ENCODE assay signal across 9 cellular contexts in genomic region chr16:12459401-12459791, GRCh38.
DNase-seq lines count a peak whose midpoint lies in the region; ATAC-seq and TF ChIP-seq lines count a peak whose summit lies in the region.
"Had no signal": no experiment of that assay in that cellular context is flagged by ENCODE, and none has a peak within 500 bp of the region (broad histone marks: within the 10 kb centered on the region; RNA-seq: fewer than 3 reads in every experiment).

No MANE protein-coding gene starts in this region.

- peaks cover 2% of the 10 kb centered on the region for H3K9me3 Mint-ChIP-seq in activated CD4-positive, alpha-beta T cell treated with anti-CD3 and anti-CD28 coated beads, Interleukin-2, amount 10 ng/mL, durations not matched to agents 7 days and 5 days

- WGBS in right cardiac atrium = 76% methylated on average over 7 of the region's 7 CpGs
- 83 to 87% methylated on average over 7 of the region's 7 CpGs for WGBS in thyroid gland, 2 donors

- H3K4me1 ChIP-seq in right cardiac atrium (ENCODE audit: control insufficient read depth, insufficient read depth, low read length) (no peaks in the 10 kb centered on the region), tibial artery (no peaks in the 10 kb centered on the region), thyroid gland (no peaks in the 10 kb centered on the region)

- H3K9me3 ChIP-seq in right cardiac atrium (ENCODE audit: control insufficient read depth, low read length) = no peaks in the 10 kb centered on the region
- H3K9me3 ChIP-seq in tibial artery = no peaks in the 10 kb centered on the region
- H3K9me3 ChIP-seq in thyroid gland = no peaks in the 10 kb centered on the region

- H3K27me3 ChIP-seq in right cardiac atrium (ENCODE audit: control insufficient read depth, insufficient read depth) = no peaks in the 10 kb centered on the region
- H3K27me3 ChIP-seq in tibial artery = no peaks in the 10 kb centered on the region
- H3K27me3 ChIP-seq in thyroid gland = no peaks in the 10 kb centered on the region

- H3K4me3 ChIP-seq in right cardiac atrium (ENCODE audit: low read length) (no peak overlapping the region), tibial artery (no peak overlapping the region), thyroid gland (replicated peaks in 1 of 3) (no peak overlapping the region)

- POLR2A ChIA-PET in activated CD4-positive, alpha-beta T cell treated with anti-CD3 and anti-CD28 coated beads, Interleukin-2, amount 10 ng/mL, durations not matched to agents 7 days and 5 days (lab: Charles Lee) = no interaction called here
- POLR2A ChIA-PET in HEK293T (lab: Yijun Ruan, JAX) = no interaction called here

- no peak for DNase-seq in activated CD4-positive, alpha-beta T cell treated with anti-CD3 and anti-CD28 coated beads, Interleukin-2, amount 10 ng/mL, durations not matched to agents 7 days and 5 days
- DNase-seq in activated CD4-positive, alpha-beta T cell treated with anti-CD3 and anti-CD28 coated beads, Interleukin-2, amount 50 U/mL, for 1 hour = no peak
- DNase-seq in SIG-M5 (lab: John Stamatoyannopoulos, UW) = peak; percentile 62
- peak; percentile 54 to 81 (median 78) for DNase-seq in right cardiac atrium
- peak; percentile 60 to 76 for DNase-seq in tibial artery
- DNase-seq in thyroid gland = no peak
- DNase-seq in HEK293T (ENCODE audit: extremely low spot score) = no peak

- H3K27ac Mint-ChIP-seq in activated CD4-positive, alpha-beta T cell treated with anti-CD3 and anti-CD28 coated beads, Interleukin-2, amount 10 ng/mL, durations not matched to agents 7 days and 5 days = peak overlapping the region; percentile 33

- no peaks in the 10 kb centered on the region for H3K36me3 Mint-ChIP-seq in activated CD4-positive, alpha-beta T cell treated with anti-CD3 and anti-CD28 coated beads, Interleukin-2, amount 10 ng/mL, durations not matched to agents 7 days and 5 days (ENCODE audit: low read depth)

- TF ChIP-seq POLR2A in thyroid gland (IDR thresholded peaks at IDR 0.05) = no peak

- H3K4me3 Mint-ChIP-seq in activated CD4-positive, alpha-beta T cell treated with anti-CD3 and anti-CD28 coated beads, Interleukin-2, amount 10 ng/mL, durations not matched to agents 7 days and 5 days = no peak overlapping the region

- H3K27ac ChIP-seq in right cardiac atrium (ENCODE audit: low read length) (no peak overlapping the region), tibial artery (no peak overlapping the region), thyroid gland (no peak overlapping the region)
- H3K27ac ChIP-seq: VCaP had no signal

- ATAC-seq in right cardiac atrium (peak; percentile 62 to 73), HG02571 (IDR thresholded peaks at IDR 0.05; ENCODE audit: unreplicated experiment) (no peak)

- CTCF ChIA-PET in activated CD4-positive, alpha-beta T cell treated with anti-CD3 and anti-CD28 coated beads, Interleukin-2, amount 10 ng/mL, durations not matched to agents 7 days and 5 days (lab: Charles Lee) = interaction anchor here (0.5 kb wide), 1 partner anchor 26 kb away, joined by 3 read pairs; no protein-coding TSS in a partner anchor
- CTCF ChIA-PET in HEK293T (lab: Yijun Ruan, JAX) = no interaction called here

- H3K36me3 ChIP-seq in tibial artery (no peaks in the 10 kb centered on the region), thyroid gland (no peaks in the 10 kb centered on the region)

- no peak for TF ChIP-seq CTCF in tibial artery (IDR thresholded peaks at IDR 0.05)
- TF ChIP-seq CTCF in thyroid gland (IDR thresholded peaks at IDR 0.05) = no peak

- peaks cover 32% of the 10 kb centered on the region for H3K4me1 Mint-ChIP-seq in activated CD4-positive, alpha-beta T cell treated with anti-CD3 and anti-CD28 coated beads, Interleukin-2, amount 10 ng/mL, durations not matched to agents 7 days and 5 days

- H3K27me3 Mint-ChIP-seq in activated CD4-positive, alpha-beta T cell treated with anti-CD3 and anti-CD28 coated beads, Interleukin-2, amount 10 ng/mL, durations not matched to agents 7 days and 5 days = no peaks in the 10 kb centered on the region

- intact Hi-C loops in right cardiac atrium (cut with DNase I) = loop anchor here in 2 of 4 donors (5.0 to 10.0 kb wide), 2 partner anchors 355 to 358 kb away; no protein-coding TSS in a partner anchor
- intact Hi-C loops in tibial artery (cut with DNase I; ENCODE audit: low total_unique reads) = no loop called here
- intact Hi-C loops in thyroid gland (cut with DNase I) = loop anchor here (10.0 kb wide), 1 partner anchor 355 kb away; no protein-coding TSS in a partner anchor

TF ChIP-seq in HEK293T, 16 proteins besides CTCF, POLR2A, EP300 and RAD21:
- TF ChIP-seq ZNF384 (IDR thresholded peaks at IDR 0.05) (no peak), FOXK2 (IDR thresholded peaks at IDR 0.05) (no peak), TARDBP (IDR thresholded peaks at IDR 0.05) (no peak), BHLHE40 (IDR thresholded peaks at IDR 0.05; ENCODE audit: borderline replicate concordance) (no peak), LEF1 (IDR thresholded peaks at IDR 0.05; ENCODE audit: borderline replicate concordance) (no peak), FOXM1 (IDR thresholded peaks at IDR 0.05; ENCODE audit: borderline replicate concordance) (no peak), L3MBTL2 (conservative IDR thresholded peaks at IDR 0.05) (no peak), CTBP1 (IDR thresholded peaks at IDR 0.05; ENCODE audit: borderline replicate concordance) (no peak), NFRKB (IDR thresholded peaks at IDR 0.05) (no peak), ARNT (IDR thresholded peaks at IDR 0.05) (no peak), SUZ12 (IDR thresholded peaks at IDR 0.05) (no peak)

Comparison
In these comparisons a context has a peak if more than half of its experiments do, and no peak if none do; other contexts are left out.
1. DNase-seq: peak in SIG-M5 (single experiment), right cardiac atrium (3 of 3) and tibial artery (2 of 2); none in activated CD4-positive, alpha-beta T cell treated with anti-CD3 and anti-CD28 coated beads, Interleukin-2, amount 10 ng/mL, durations not matched to agents 7 days and 5 days (single experiment), activated CD4-positive, alpha-beta T cell treated with anti-CD3 and anti-CD28 coated beads, Interleukin-2, amount 50 U/mL, for 1 hour (single experiment), thyroid gland (0 of 2) and HEK293T (single experiment).